Comparison of ENCODE assay signal across 22 cellular contexts in the genomic region with DNA sequence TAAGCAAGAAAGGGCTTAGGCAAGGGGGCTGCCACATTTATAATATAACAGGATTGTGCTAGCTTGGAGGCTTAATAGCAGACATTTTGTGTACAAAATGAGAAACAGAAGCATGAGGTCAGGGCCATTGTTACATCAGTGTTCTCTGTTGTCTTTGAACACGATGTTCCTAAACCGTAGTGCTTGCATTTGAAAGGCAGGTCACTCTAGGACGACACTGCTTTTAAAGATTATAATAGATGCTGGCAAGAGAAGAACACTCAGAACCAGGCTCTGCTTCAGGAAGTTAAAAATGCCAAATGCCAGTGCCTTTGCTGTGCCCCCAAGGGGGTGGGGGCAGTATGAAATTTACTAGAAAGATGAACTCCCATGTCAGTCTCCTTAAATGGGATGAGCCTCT.
A peak's percentile ranks its signal among the peaks of the same experiment; 100 is the strongest.
DNase-seq lines count a peak whose midpoint lies in the region; ATAC-seq and TF ChIP-seq lines count a peak whose summit lies in the region.
"Had no signal": no experiment of that assay in that cellular context is flagged by ENCODE, and none has a peak within 500 bp of the region (broad histone marks: within the 10 kb centered on the region; RNA-seq: fewer than 3 reads in every experiment).

No MANE protein-coding gene starts in this region.

- no peaks in the 10 kb centered on the region for H3K9me3 Mint-ChIP-seq in activated T-cell treated with anti-CD3 and anti-CD28 coated beads, Interleukin-2, amount 50 U/mL, for 4 hours

- peak; percentile 37 for TF ChIP-seq EP300 in transverse colon (IDR thresholded peaks at IDR 0.05; ENCODE audit: low read depth)

- no peak for TF ChIP-seq POLR2A in transverse colon (IDR thresholded peaks at IDR 0.05)

- ATAC-seq in Right ventricle myocardium inferior (peak; percentile 82), sciatic nerve (peak; percentile 65)
- ATAC-seq in activated T-cell treated with anti-CD3 and anti-CD28 coated beads, Interleukin-2, amount 50 U/mL, for 4 hours, result no peak

- H3K27me3 ChIP-seq in right atrium auricular region (no peaks in the 10 kb centered on the region), left ventricle myocardium inferior (ENCODE audit: low read depth) (no peaks in the 10 kb centered on the region), transverse colon (no peaks in the 10 kb centered on the region)

- no peak for TF ChIP-seq CTCF in right atrium auricular region (IDR thresholded peaks at IDR 0.05)
- TF ChIP-seq CTCF in left ventricle myocardium inferior (IDR thresholded peaks at IDR 0.05; ENCODE audit: borderline replicate concordance), result no peak
- no peak for TF ChIP-seq CTCF in transverse colon (IDR thresholded peaks at IDR 0.05)

- no peaks in the 10 kb centered on the region for H3K4me1 Mint-ChIP-seq in activated T-cell treated with anti-CD3 and anti-CD28 coated beads, Interleukin-2, amount 50 U/mL, for 4 hours (ENCODE audit: low read depth)
- H3K4me1 Mint-ChIP-seq: B cell had no signal

- no peak for DNase-seq in Right ventricle myocardium inferior (ENCODE audit: missing footprints)
- DNase-seq in right atrium auricular region (ENCODE audit: low spot score), result no peak
- DNase-seq in left ventricle myocardium inferior, result no peak
- DNase-seq in sciatic nerve (ENCODE audit: low spot score), result no peak
- no peak for DNase-seq in transverse colon
- no peak for DNase-seq in Kasumi-1 (lab: John Stamatoyannopoulos, UW)
- DNase-seq in activated T-cell treated with anti-CD3 and anti-CD28 coated beads, Interleukin-2, amount 50 U/mL, for 4 hours, result no peak
- DNase-seq in COLO829 (ENCODE audit: low spot score), result no peak
- DNase-seq: 8988T, COR-L47, DMS 273 treated with DMSO at 0.1 percent for 48 hours, GDM1, H7, NCI-H1048, NCI-H1436 treated with DMSO at 0.1 percent for 48 hours, NCI-H2081, NCI-H2171 treated with DMSO at 0.1 percent for 48 hours, NCI-H446, NCI-H69, SIG-M5 had no signal

- 56 to 62% methylated on average over 3 of the region's 3 CpGs for WGBS in transverse colon (ENCODE audit: low coverage in 1 of 2), 2 donors

- H3K27me3 Mint-ChIP-seq in activated T-cell treated with anti-CD3 and anti-CD28 coated beads, Interleukin-2, amount 50 U/mL, for 4 hours (ENCODE audit: low read depth), result peaks cover 9% of the 10 kb centered on the region

- no peaks in the 10 kb centered on the region for H3K36me3 Mint-ChIP-seq in activated T-cell treated with anti-CD3 and anti-CD28 coated beads, Interleukin-2, amount 50 U/mL, for 4 hours (ENCODE audit: insufficient read depth)

- H3K27ac ChIP-seq in right atrium auricular region (peak overlapping the region in 1 of 2 donors; percentile 11), left ventricle myocardium inferior (replicated peaks) (peak overlapping the region; percentile 83), transverse colon (peak overlapping the region in 1 of 4 donors; percentile 28)
- H3K27ac ChIP-seq: KMS-11 had no signal

- H3K36me3 ChIP-seq in right atrium auricular region (no peaks in the 10 kb centered on the region), left ventricle myocardium inferior (no peaks in the 10 kb centered on the region), transverse colon (no peaks in the 10 kb centered on the region)

- peaks cover 0 to 8% of the 10 kb centered on the region in 2 donors for H3K4me1 ChIP-seq in right atrium auricular region
- H3K4me1 ChIP-seq in left ventricle myocardium inferior, result peaks cover 44% of the 10 kb centered on the region
- peaks cover 0 to 7% (median 0%) of the 10 kb centered on the region in 4 donors for H3K4me1 ChIP-seq in transverse colon

- in situ Hi-C loops in transverse colon (cut with MboI; ENCODE audit: low pct_ligation_motif_present in 1 of 4, low pct_unique_long_range_greater_than_20kb in 1 of 4, low sequenced_read_pairs in 3 of 4), result no loop called here

- H3K9me3 ChIP-seq in right atrium auricular region (no peaks in the 10 kb centered on the region), left ventricle myocardium inferior (replicated peaks) (no peaks in the 10 kb centered on the region), transverse colon (no peaks in the 10 kb centered on the region)

- H3K4me3 ChIP-seq in right atrium auricular region, result no peak overlapping the region
- no peak overlapping the region for H3K4me3 ChIP-seq in left ventricle myocardium inferior
- no peak overlapping the region for H3K4me3 ChIP-seq in transverse colon

- no peak overlapping the region for H3K4me3 Mint-ChIP-seq in activated T-cell treated with anti-CD3 and anti-CD28 coated beads, Interleukin-2, amount 50 U/mL, for 4 hours
- H3K4me3 Mint-ChIP-seq: B cell had no signal

- intact Hi-C loops in Right ventricle myocardium inferior (cut with DNase I) (no loop called here), left ventricle myocardium inferior (cut with micrococcal nuclease) (no loop called here), sciatic nerve (cut with DNase I) (no loop called here), transverse colon (cut with DNase I; ENCODE audit: low total_unique reads) (no loop called here)

Comparison
In these comparisons a context has a peak if more than half of its experiments do, and no peak if none do; other contexts are left out.
1. ATAC-seq: peak in Right ventricle myocardium inferior (single experiment) and sciatic nerve (single experiment); none in activated T-cell treated with anti-CD3 and anti-CD28 coated beads, Interleukin-2, amount 50 U/mL, for 4 hours (0 of 2).